9 cellular contexts compared by ENCODE assay signal in genomic region chr1:965526-966134, GRCh38. TPM values are rescaled to one million over a fixed set of nuclear protein-coding genes. Genes with fewer than 3 reads are reported as not detected.
DNase-seq lines count a peak whose midpoint lies in the region; ATAC-seq, FAIRE-seq and TF ChIP-seq lines count a peak whose summit lies in the region.
"Had no signal": no experiment of that assay in that cellular context is flagged by ENCODE, and none has a peak within 500 bp of the region (broad histone marks: within the 10 kb centered on the region; RNA-seq: fewer than 3 reads in every experiment).

No MANE protein-coding gene starts in this region.

- TF ChIP-seq EP300 in HepG2 (IDR thresholded peaks at IDR 0.05; ENCODE audit: low read depth in 2 of 2, low read length in 2 of 2), result no peak
- no peak for TF ChIP-seq EP300 in HepG2 (CRISPR knock-in tag; IDR thresholded peaks at IDR 0.05; ENCODE audit: borderline replicate concordance)

- peak overlapping the region; percentile 64; the same call in 1 of the 2 replicates for H3K9ac ChIP-seq in HepG2 (ENCODE audit: insufficient read depth, low read depth, low read length)

- FAIRE-seq in HepG2 (lab: Jason Lieb, UNC), result no peak

- peaks cover 0 to 6% of the 10 kb centered on the region in 2 experiments; a peak in 1 of 5 replicates for H3K36me3 ChIP-seq in HepG2 (replicated peaks in 1 of 2; ENCODE audit: control insufficient read depth in 1 of 2, insufficient read depth in 2 of 2, low read length in 2 of 2)
- H3K36me3 ChIP-seq in right lobe of liver, result no peaks in the 10 kb centered on the region
- peaks cover 3% of the 10 kb centered on the region for H3K36me3 ChIP-seq in effector memory CD4-positive, alpha-beta T cell (ENCODE audit: control insufficient read depth, insufficient read depth, low read length)
- H3K36me3 ChIP-seq in vagina, result peaks cover 0 to 5% of the 10 kb centered on the region in 2 donors
- H3K36me3 ChIP-seq in aorta (ENCODE audit: control insufficient read depth in 1 of 2, insufficient read depth in 2 of 2, low read length in 1 of 2), result no peaks in the 10 kb centered on the region

- intact Hi-C loops in HepG2 (cut with micrococcal nuclease; ENCODE audit: unreplicated experiment) (no loop called here), right lobe of liver (cut with DNase I) (no loop called here), vagina (cut with DNase I) (no loop called here), aorta (cut with DNase I) (no loop called here)

- H3K79me2 ChIP-seq in HepG2 (ENCODE audit: insufficient read depth, low read length), result no peaks in the 10 kb centered on the region

- TF ChIP-seq POLR2A in HepG2 (IDR thresholded peaks at IDR 0.05; ENCODE audit: insufficient read depth in 1 of 2, low read depth in 2 of 2, low read length in 2 of 2), result no peak
- no peak for TF ChIP-seq POLR2A in right lobe of liver (IDR thresholded peaks at IDR 0.05)
- TF ChIP-seq POLR2A in vagina (IDR thresholded peaks at IDR 0.05), result no peak

- H3K4me1 ChIP-seq in HepG2 (ENCODE audit: insufficient read depth, low read length) (peaks cover 31% of the 10 kb centered on the region), right lobe of liver (peaks cover 0 to 8% (median 2%) of the 10 kb centered on the region in 4 donors), vagina (peaks cover 29% of the 10 kb centered on the region), aorta (ENCODE audit: control insufficient read depth in 1 of 2, insufficient read depth in 2 of 2, low read length in 2 of 2) (no peaks in the 10 kb centered on the region)
- peaks cover 16% of the 10 kb centered on the region for H3K4me1 ChIP-seq in effector memory CD4-positive, alpha-beta T cell (ENCODE audit: control insufficient read depth, insufficient read depth, low read length, poor library complexity, severe bottlenecking)

- H3K4me2 ChIP-seq in HepG2 (ENCODE audit: low read depth, low read length), result peak overlapping the region; percentile 78

- 97% methylated on average over 6 of the region's 26 CpGs for WGBS in HepG2 (ENCODE audit: low lambda C conversion rate)
- 100% methylated on average over 2 of the region's 26 CpGs for WGBS in right lobe of liver (ENCODE audit: insufficient coverage, low coverage, low lambda C conversion rate, missing lambda C conversion rate)
- WGBS in aorta, 2 donors, result 86 to 87% methylated on average over 26 of the region's 26 CpGs

- POLR2A ChIA-PET in HepG2 (lab: Yijun Ruan, JAX), result interaction anchor here (2.7 kb wide), 1 partner anchor 11 kb away, joined by 11 read pairs; no protein-coding TSS in a partner anchor

- H3K9me3 ChIP-seq in HepG2 (ENCODE audit: low read length) (no peaks in the 10 kb centered on the region), right lobe of liver (no peaks in the 10 kb centered on the region), vagina (no peaks in the 10 kb centered on the region), aorta (ENCODE audit: control insufficient read depth, low read length) (no peaks in the 10 kb centered on the region)
- no peaks in the 10 kb centered on the region for H3K9me3 ChIP-seq in effector memory CD4-positive, alpha-beta T cell (ENCODE audit: control insufficient read depth, low read length)

- H3K27me3 ChIP-seq in HepG2 (ENCODE audit: control insufficient read depth in 1 of 2, insufficient read depth in 2 of 2, low read length in 2 of 2), result no peaks in the 10 kb centered on the region; a peak in 1 of 5 replicates
- H3K27me3 ChIP-seq in right lobe of liver, result peaks cover 0 to 4% of the 10 kb centered on the region in 2 donors
- H3K27me3 ChIP-seq in effector memory CD4-positive, alpha-beta T cell (replicated peaks; ENCODE audit: control insufficient read depth, insufficient read depth, low read length, poor library complexity, severe bottlenecking), result no peaks in the 10 kb centered on the region
- no peaks in the 10 kb centered on the region for H3K27me3 ChIP-seq in vagina
- H3K27me3 ChIP-seq in aorta (ENCODE audit: control insufficient read depth in 1 of 2, insufficient read depth in 2 of 2, low read length in 1 of 2), result no peaks in the 10 kb centered on the region

- H4K20me1 ChIP-seq in HepG2 (ENCODE audit: insufficient read depth, low read length), result no peaks in the 10 kb centered on the region

- DNase-seq in HepG2 (ENCODE audit: low spot score) (no peak), right lobe of liver (no peak), vagina (ENCODE audit: extremely low spot score in 2 of 2) (no peak), aorta (no peak)
- DNase-seq in effector memory CD4-positive, alpha-beta T cell, result no peak
- DNase-seq: NCI-H2081 treated with DMSO at 0.1 percent for 48 hours had no signal

- TF ChIP-seq RAD21 in HepG2 (CRISPR knock-in tag; IDR thresholded peaks at IDR 0.05), result no peak

- in situ Hi-C loops in HepG2 (cut with HindIII; ENCODE audit: extremely low pct_ligation_motif_present, low pct_unique_long_range_greater_than_20kb), result no loop called here

- TF ChIP-seq CTCF in HepG2 (CRISPR knock-in tag; IDR thresholded peaks at IDR 0.05), result no peak
- no peak for TF ChIP-seq CTCF in right lobe of liver (IDR thresholded peaks at IDR 0.05)
- no peak for TF ChIP-seq CTCF in vagina (IDR thresholded peaks at IDR 0.05)

- no TSS peak for BruUV-seq in HepG2 (replicated peaks; lab: Mats Ljungman, UMichigan)

- H2AFZ ChIP-seq in HepG2 (ENCODE audit: low read length), result no peak overlapping the region

- CTCF ChIA-PET in HepG2 (lab: Yijun Ruan, JAX; ENCODE audit: low intra/inter-chr PET ratio, low total read pairs), result interaction anchor here (0.8 kb wide), 1 partner anchor 10 kb away, joined by 3 read pairs; no protein-coding TSS in a partner anchor

- H3K27ac ChIP-seq in HepG2 (ENCODE audit: extremely low read length, insufficient read depth, low read length), result no peak overlapping the region
- H3K27ac ChIP-seq in right lobe of liver, result no peak overlapping the region
- H3K27ac ChIP-seq in effector memory CD4-positive, alpha-beta T cell (ENCODE audit: insufficient read depth, low read length, poor library complexity, severe bottlenecking), result peak overlapping the region; percentile 64
- peak overlapping the region; percentile 97 for H3K27ac ChIP-seq in vagina
- H3K27ac ChIP-seq in aorta (ENCODE audit: low read depth in 1 of 2, low read length in 2 of 2), result no peak overlapping the region
- H3K27ac ChIP-seq: HL-60 had no signal

- ATAC-seq in HepG2 (no peak), right lobe of liver (no peak), GM21619 (IDR thresholded peaks at IDR 0.05; ENCODE audit: unreplicated experiment) (no peak), aorta (ENCODE audit: low FRiP score) (no peak)

- H3K4me3 ChIP-seq in HepG2 (replicated peaks in 1 of 3; ENCODE audit: insufficient read depth in 1 of 3, low read depth in 2 of 3, low read length in 3 of 3) (peak overlapping the region in 2 of 3 experiments; percentile 77 to 82; a peak in 3 of 6 replicates), right lobe of liver (no peak overlapping the region), vagina (peak overlapping the region in 1 of 2 donors; percentile 75), aorta (ENCODE audit: low read length in 2 of 2) (no peak overlapping the region)
- no peak overlapping the region for H3K4me3 ChIP-seq in effector memory CD4-positive, alpha-beta T cell (ENCODE audit: insufficient read depth, low read depth, low read length, poor library complexity, severe bottlenecking)

RNA-seq across cellular contexts. Expression of gene PLEKHN1, which starts 0.7 kb away (rescaled TPM):
- total RNA-seq in HepG2 (2016; rRNA removed; fragmentation: Illumina TruSeq; extraction: Trizol) (0.21 and 0.42 TPM in 2 replicates), right lobe of liver (1 to 10 TPM in 1 of 6 experiments, under 1 TPM in 4, not detected in 1; 0.11 to 2.4 (median 0.26) TPM), vagina (15.2 TPM), aorta (1 to 10 TPM in 1 of 2 donors, under 1 TPM in 1; 0.52 to 1.2 TPM)
- not detected in 2 replicates for total RNA-seq in HepG2 (2016; cell fraction: cytosol; rRNA removed; fragmentation: Illumina TruSeq; extraction: Trizol; ENCODE audit: low read depth)
- 0.31 and 0.48 TPM in 2 replicates for total RNA-seq in HepG2 (2016; cell fraction: insoluble cytoplasmic fraction; rRNA removed; fragmentation: Illumina TruSeq; extraction: Trizol)
- total RNA-seq in HepG2 (2016; cell fraction: membrane; rRNA removed; fragmentation: Illumina TruSeq; extraction: Trizol), result 0.15 and 0.17 TPM in 2 replicates
- 0.59 and 0.63 TPM in 2 replicates for total RNA-seq in HepG2 (2016; cell fraction: nucleus; rRNA removed; fragmentation: Illumina TruSeq; extraction: Trizol)
- polyA plus RNA-seq in HepG2 (2011; rRNA removed) (0.58 and 0.59 TPM in 2 replicates), aorta (under 1 TPM; 0.13 to 0.61 TPM)
- 0.13 and 0.23 TPM in 2 replicates for polyA plus RNA-seq in HepG2 (2011; cell fraction: cytosol; rRNA removed)
- 13.2 and 15.5 TPM in 2 replicates for polyA plus RNA-seq in HepG2 (2011; cell fraction: nucleus; rRNA removed)
- polyA plus RNA-seq in HepG2 (2012), result 0.51 and 0.55 TPM in 2 replicates
- 0.05 and 0.09 TPM in 2 replicates for polyA plus RNA-seq in HepG2 (2016; cell fraction: cytosol; fragmentation: Illumina TruSeq; extraction: Trizol; ENCODE audit: low read depth)
- polyA plus RNA-seq in HepG2 (2016; cell fraction: insoluble cytoplasmic fraction; fragmentation: Illumina TruSeq; extraction: Trizol; ENCODE audit: low read depth), result 0.29 and 0.48 TPM in 2 replicates
- 0.13 and 0.29 TPM in 2 replicates for polyA plus RNA-seq in HepG2 (2016; cell fraction: membrane; fragmentation: Illumina TruSeq; extraction: Trizol; ENCODE audit: low read depth)
- polyA plus RNA-seq in HepG2 (2016; cell fraction: nucleus; fragmentation: Illumina TruSeq; extraction: Trizol; ENCODE audit: insufficient read depth, low read depth), result 2.6 and 2.7 TPM in 2 replicates
- polyA minus RNA-seq in HepG2 (2011; rRNA and poly(A)+ RNA removed; ENCODE audit: low replicate concordance), result 0.26 and 0.54 TPM in 2 replicates
- polyA minus RNA-seq in HepG2 (2011; cell fraction: cytosol; rRNA and poly(A)+ RNA removed), result 0.53 TPM in 1 of 2 replicates, not detected in the other
- polyA minus RNA-seq in HepG2 (2011; cell fraction: nucleus; rRNA and poly(A)+ RNA removed), result 1.8 and 1.9 TPM in 2 replicates

RNA-seq across cellular contexts. Expression of gene KLHL17, which starts 5.2 kb away (rescaled TPM):
- total RNA-seq in HepG2 (2016; rRNA removed; fragmentation: Illumina TruSeq; extraction: Trizol), result 2.8 and 9.3 TPM in 2 replicates
- 4.5 and 5.0 TPM in 2 replicates for total RNA-seq in HepG2 (2016; cell fraction: cytosol; rRNA removed; fragmentation: Illumina TruSeq; extraction: Trizol; ENCODE audit: low read depth)
- total RNA-seq in HepG2 (2016; cell fraction: insoluble cytoplasmic fraction; rRNA removed; fragmentation: Illumina TruSeq; extraction: Trizol), result 2.4 and 10.3 TPM in 2 replicates
- 2.6 and 2.8 TPM in 2 replicates for total RNA-seq in HepG2 (2016; cell fraction: membrane; rRNA removed; fragmentation: Illumina TruSeq; extraction: Trizol)
- 14.8 and 15.9 TPM in 2 replicates for total RNA-seq in HepG2 (2016; cell fraction: nucleus; rRNA removed; fragmentation: Illumina TruSeq; extraction: Trizol)
- polyA plus RNA-seq in HepG2 (2011; rRNA removed), result 24.7 and 31.4 TPM in 2 replicates
- polyA plus RNA-seq in HepG2 (2011; cell fraction: cytosol; rRNA removed), result 6.8 and 12.3 TPM in 2 replicates
- 590 and 778 TPM in 2 replicates for polyA plus RNA-seq in HepG2 (2011; cell fraction: nucleus; rRNA removed)
- polyA plus RNA-seq in HepG2 (2012), result 11.7 and 19.1 TPM in 2 replicates
- polyA plus RNA-seq in HepG2 (2016; cell fraction: cytosol; fragmentation: Illumina TruSeq; extraction: Trizol; ENCODE audit: low read depth), result 1.1 and 1.3 TPM in 2 replicates
- 3.4 and 3.7 TPM in 2 replicates for polyA plus RNA-seq in HepG2 (2016; cell fraction: insoluble cytoplasmic fraction; fragmentation: Illumina TruSeq; extraction: Trizol; ENCODE audit: low read depth)
- polyA plus RNA-seq in HepG2 (2016; cell fraction: membrane; fragmentation: Illumina TruSeq; extraction: Trizol; ENCODE audit: low read depth), result 1.9 and 2.4 TPM in 2 replicates
- polyA plus RNA-seq in HepG2 (2016; cell fraction: nucleus; fragmentation: Illumina TruSeq; extraction: Trizol; ENCODE audit: insufficient read depth, low read depth), result 71.9 and 74.8 TPM in 2 replicates
- polyA minus RNA-seq in HepG2 (2011; rRNA and poly(A)+ RNA removed; ENCODE audit: low replicate concordance), result 4.3 and 19.5 TPM in 2 replicates
- polyA minus RNA-seq in HepG2 (2011; cell fraction: cytosol; rRNA and poly(A)+ RNA removed), result 4.6 and 4.9 TPM in 2 replicates
- polyA minus RNA-seq in HepG2 (2011; cell fraction: nucleus; rRNA and poly(A)+ RNA removed), result 24.9 and 31.0 TPM in 2 replicates
- 1 to 10 TPM; 1.9 to 6.7 (median 4.3) TPM for total RNA-seq in right lobe of liver
- 19.6 TPM for total RNA-seq in vagina
- total RNA-seq in aorta, result 10 to 100 TPM; 10.0 to 19.9 TPM
- polyA plus RNA-seq in aorta, result 10 to 100 TPM in 1 of 2 donors, 1 to 10 TPM in 1; 2.8 to 40.5 TPM

RNA-seq across cellular contexts. Expression of gene NOC2L, which starts 6.6 kb away (rescaled TPM):
- total RNA-seq in HepG2 (2016; rRNA removed; fragmentation: Illumina TruSeq; extraction: Trizol), result 91.6 and 103 TPM in 2 replicates
- 14.1 and 16.1 TPM in 2 replicates for total RNA-seq in HepG2 (2016; cell fraction: cytosol; rRNA removed; fragmentation: Illumina TruSeq; extraction: Trizol; ENCODE audit: low read depth)
- total RNA-seq in HepG2 (2016; cell fraction: insoluble cytoplasmic fraction; rRNA removed; fragmentation: Illumina TruSeq; extraction: Trizol), result 81.2 and 109 TPM in 2 replicates
- 22.9 and 27.1 TPM in 2 replicates for total RNA-seq in HepG2 (2016; cell fraction: membrane; rRNA removed; fragmentation: Illumina TruSeq; extraction: Trizol)
- 53.2 and 63.8 TPM in 2 replicates for total RNA-seq in HepG2 (2016; cell fraction: nucleus; rRNA removed; fragmentation: Illumina TruSeq; extraction: Trizol)
- 32.0 and 40.5 TPM in 2 replicates for polyA plus RNA-seq in HepG2 (2011; rRNA removed)
- polyA plus RNA-seq in HepG2 (2011; cell fraction: cytosol; rRNA removed), result 33.6 and 44.6 TPM in 2 replicates
- polyA plus RNA-seq in HepG2 (2011; cell fraction: nucleus; rRNA removed), result 85.2 and 96.0 TPM in 2 replicates
- polyA plus RNA-seq in HepG2 (2012), result 41.8 and 44.3 TPM in 2 replicates
- polyA plus RNA-seq in HepG2 (2016; cell fraction: cytosol; fragmentation: Illumina TruSeq; extraction: Trizol; ENCODE audit: low read depth), result 5.1 and 6.4 TPM in 2 replicates
- 69.1 and 81.1 TPM in 2 replicates for polyA plus RNA-seq in HepG2 (2016; cell fraction: insoluble cytoplasmic fraction; fragmentation: Illumina TruSeq; extraction: Trizol; ENCODE audit: low read depth)
- polyA plus RNA-seq in HepG2 (2016; cell fraction: membrane; fragmentation: Illumina TruSeq; extraction: Trizol; ENCODE audit: low read depth), result 9.8 and 11.1 TPM in 2 replicates
- 108 and 110 TPM in 2 replicates for polyA plus RNA-seq in HepG2 (2016; cell fraction: nucleus; fragmentation: Illumina TruSeq; extraction: Trizol; ENCODE audit: insufficient read depth, low read depth)
- polyA minus RNA-seq in HepG2 (2011; rRNA and poly(A)+ RNA removed; ENCODE audit: low replicate concordance), result 118 and 166 TPM in 2 replicates
- 43.1 and 44.0 TPM in 2 replicates for polyA minus RNA-seq in HepG2 (2011; cell fraction: cytosol; rRNA and poly(A)+ RNA removed)
- 18.8 and 20.1 TPM in 2 replicates for polyA minus RNA-seq in HepG2 (2011; cell fraction: nucleus; rRNA and poly(A)+ RNA removed)
- 10 to 100 TPM; 28.9 to 36.8 (median 30.2) TPM for total RNA-seq in right lobe of liver
- 42.5 TPM for total RNA-seq in vagina
- 10 to 100 TPM; 35.8 to 41.4 TPM for total RNA-seq in aorta
- polyA plus RNA-seq in aorta, result 10 to 100 TPM; 17.3 to 55.5 TPM

RNA-seq across cellular contexts. Expression of gene PERM1, which starts 16.3 kb away (rescaled TPM):
- 0.04 TPM in 1 of 2 replicates, not detected in the other for total RNA-seq in HepG2 (2016; rRNA removed; fragmentation: Illumina TruSeq; extraction: Trizol)
- not detected in 2 replicates for total RNA-seq in HepG2 (2016; cell fraction: cytosol; rRNA removed; fragmentation: Illumina TruSeq; extraction: Trizol; ENCODE audit: low read depth)
- not detected in 2 replicates for total RNA-seq in HepG2 (2016; cell fraction: insoluble cytoplasmic fraction; rRNA removed; fragmentation: Illumina TruSeq; extraction: Trizol)
- not detected in 2 replicates for total RNA-seq in HepG2 (2016; cell fraction: membrane; rRNA removed; fragmentation: Illumina TruSeq; extraction: Trizol)
- total RNA-seq in HepG2 (2016; cell fraction: nucleus; rRNA removed; fragmentation: Illumina TruSeq; extraction: Trizol), result not detected in 2 replicates
- polyA plus RNA-seq in HepG2 (2011; rRNA removed), result 0.29 and 0.38 TPM in 2 replicates
- polyA plus RNA-seq in HepG2 (2011; cell fraction: cytosol; rRNA removed), result 0.17 and 0.32 TPM in 2 replicates
- 2.3 and 2.6 TPM in 2 replicates for polyA plus RNA-seq in HepG2 (2011; cell fraction: nucleus; rRNA removed)
- polyA plus RNA-seq in HepG2 (2012), result 0.44 TPM in 2 replicates
- not detected in 2 replicates for polyA plus RNA-seq in HepG2 (2016; cell fraction: cytosol; fragmentation: Illumina TruSeq; extraction: Trizol; ENCODE audit: low read depth)
- polyA plus RNA-seq in HepG2 (2016; cell fraction: insoluble cytoplasmic fraction; fragmentation: Illumina TruSeq; extraction: Trizol; ENCODE audit: low read depth), result not detected in 2 replicates
- polyA plus RNA-seq in HepG2 (2016; cell fraction: membrane; fragmentation: Illumina TruSeq; extraction: Trizol; ENCODE audit: low read depth), result not detected in 2 replicates
- polyA plus RNA-seq in HepG2 (2016; cell fraction: nucleus; fragmentation: Illumina TruSeq; extraction: Trizol; ENCODE audit: insufficient read depth, low read depth), result not detected in 2 replicates
- 0.09 and 2.7 TPM in 2 replicates for polyA minus RNA-seq in HepG2 (2011; rRNA and poly(A)+ RNA removed; ENCODE audit: low replicate concordance)
- 0.44 and 0.59 TPM in 2 replicates for polyA minus RNA-seq in HepG2 (2011; cell fraction: cytosol; rRNA and poly(A)+ RNA removed)
- polyA minus RNA-seq in HepG2 (2011; cell fraction: nucleus; rRNA and poly(A)+ RNA removed), result 0.99 and 1.2 TPM in 2 replicates
- total RNA-seq in right lobe of liver, result under 1 TPM in 4 of 6 experiments, not detected in 2; 0.18 to 0.46 (median 0.28) TPM
- not detected for total RNA-seq in vagina
- under 1 TPM; 0.42 to 0.49 TPM for total RNA-seq in aorta
- 1 to 10 TPM in 1 of 2 donors, under 1 TPM in 1; 0.50 to 1.5 TPM for polyA plus RNA-seq in aorta
- total RNA-seq: H7 had no signal

RNA-seq across cellular contexts. Expression of gene HES4, which starts 34.3 kb away (rescaled TPM):
- 4.4 and 8.8 TPM in 2 replicates for total RNA-seq in HepG2 (2016; rRNA removed; fragmentation: Illumina TruSeq; extraction: Trizol)
- 16.5 and 25.5 TPM in 2 replicates for total RNA-seq in HepG2 (2016; cell fraction: cytosol; rRNA removed; fragmentation: Illumina TruSeq; extraction: Trizol; ENCODE audit: low read depth)
- total RNA-seq in HepG2 (2016; cell fraction: insoluble cytoplasmic fraction; rRNA removed; fragmentation: Illumina TruSeq; extraction: Trizol), result 3.4 and 7.9 TPM in 2 replicates
- 13.5 and 18.3 TPM in 2 replicates for total RNA-seq in HepG2 (2016; cell fraction: membrane; rRNA removed; fragmentation: Illumina TruSeq; extraction: Trizol)
- 6.5 and 8.0 TPM in 2 replicates for total RNA-seq in HepG2 (2016; cell fraction: nucleus; rRNA removed; fragmentation: Illumina TruSeq; extraction: Trizol)
- 10.6 and 17.6 TPM in 2 replicates for polyA plus RNA-seq in HepG2 (2011; rRNA removed)
- polyA plus RNA-seq in HepG2 (2011; cell fraction: cytosol; rRNA removed), result 11.6 and 28.6 TPM in 2 replicates
- polyA plus RNA-seq in HepG2 (2011; cell fraction: nucleus; rRNA removed), result 190 and 210 TPM in 2 replicates
- 4.3 and 7.0 TPM in 2 replicates for polyA plus RNA-seq in HepG2 (2012)
- 17.0 and 22.1 TPM in 2 replicates for polyA plus RNA-seq in HepG2 (2016; cell fraction: cytosol; fragmentation: Illumina TruSeq; extraction: Trizol; ENCODE audit: low read depth)
- polyA plus RNA-seq in HepG2 (2016; cell fraction: insoluble cytoplasmic fraction; fragmentation: Illumina TruSeq; extraction: Trizol; ENCODE audit: low read depth), result 4.5 and 6.0 TPM in 2 replicates
- 10.6 and 11.4 TPM in 2 replicates for polyA plus RNA-seq in HepG2 (2016; cell fraction: membrane; fragmentation: Illumina TruSeq; extraction: Trizol; ENCODE audit: low read depth)
- 16.1 and 18.4 TPM in 2 replicates for polyA plus RNA-seq in HepG2 (2016; cell fraction: nucleus; fragmentation: Illumina TruSeq; extraction: Trizol; ENCODE audit: insufficient read depth, low read depth)
- polyA minus RNA-seq in HepG2 (2011; rRNA and poly(A)+ RNA removed; ENCODE audit: low replicate concordance), result 2.2 and 6.1 TPM in 2 replicates
- 6.4 and 8.5 TPM in 2 replicates for polyA minus RNA-seq in HepG2 (2011; cell fraction: cytosol; rRNA and poly(A)+ RNA removed)
- 4.6 and 8.9 TPM in 2 replicates for polyA minus RNA-seq in HepG2 (2011; cell fraction: nucleus; rRNA and poly(A)+ RNA removed)
- total RNA-seq in right lobe of liver, result 10 to 100 TPM in 2 of 6 experiments, 1 to 10 TPM in 4; 1.6 to 21.5 (median 5.2) TPM
- total RNA-seq in vagina, result 34.6 TPM
- total RNA-seq in aorta, result 10 to 100 TPM; 31.3 to 47.5 TPM
- 10 to 100 TPM in 1 of 2 donors, 1 to 10 TPM in 1; 3.6 to 82.3 TPM for polyA plus RNA-seq in aorta

Comparison
In these comparisons a context has a peak if more than half of its experiments do, and no peak if none do; other contexts are left out.
1. H3K4me3 ChIP-seq: peak in HepG2 (2 of 3); none in right lobe of liver (0 of 3), effector memory CD4-positive, alpha-beta T cell (single experiment) and aorta (0 of 2).
2. H3K27ac ChIP-seq: peak in effector memory CD4-positive, alpha-beta T cell (single experiment) and vagina (single experiment); none in HepG2 (single experiment), right lobe of liver (0 of 3) and aorta (0 of 2).